In genomic region chr5:116062352-116062751, GRCh38 we compare ENCODE assay signal across 1 cellular context.
TF ChIP-seq lines count a peak whose summit lies in the region.

No MANE protein-coding gene starts in this region.

TF ChIP-seq in HepG2, 621 proteins besides CTCF, POLR2A, EP300 and RAD21:
- TF ChIP-seq ZNF704 (CRISPR knock-in tag; IDR thresholded peaks at IDR 0.05; ENCODE audit: borderline replicate concordance): no peak
- TF ChIP-seq PREB (CRISPR knock-in tag; IDR thresholded peaks at IDR 0.05): no peak
- TF ChIP-seq ZMYM3 (CRISPR knock-in tag; IDR thresholded peaks at IDR 0.05): no peak
- TF ChIP-seq ISL2 (CRISPR knock-in tag; IDR thresholded peaks at IDR 0.05): no peak
- no peak for TF ChIP-seq ZNF253 (CRISPR knock-in tag; IDR thresholded peaks at IDR 0.05; ENCODE audit: borderline replicate concordance)
- TF ChIP-seq HMG20A (CRISPR knock-in tag; IDR thresholded peaks at IDR 0.05; ENCODE audit: borderline replicate concordance): no peak
- no peak for TF ChIP-seq CREBL2 (CRISPR knock-in tag; IDR thresholded peaks at IDR 0.05; ENCODE audit: borderline replicate concordance)
- no peak for TF ChIP-seq DPF2 (CRISPR knock-in tag; IDR thresholded peaks at IDR 0.05; ENCODE audit: borderline replicate concordance, low read depth)
- no peak for TF ChIP-seq ZBTB49 (CRISPR knock-in tag; IDR thresholded peaks at IDR 0.05; ENCODE audit: borderline replicate concordance)
- TF ChIP-seq THAP7 (CRISPR knock-in tag; IDR thresholded peaks at IDR 0.05): no peak
- no peak for TF ChIP-seq THAP8 (CRISPR knock-in tag; IDR thresholded peaks at IDR 0.05; ENCODE audit: borderline replicate concordance)
- no peak for TF ChIP-seq GLI4 (CRISPR knock-in tag; IDR thresholded peaks at IDR 0.05; ENCODE audit: borderline replicate concordance)
- TF ChIP-seq ZNF713 (CRISPR knock-in tag; IDR thresholded peaks at IDR 0.05): no peak
- no peak for TF ChIP-seq THAP9 (CRISPR knock-in tag; IDR thresholded peaks at IDR 0.05; ENCODE audit: borderline replicate concordance)
- no peak for TF ChIP-seq FOSL1 (CRISPR knock-in tag; IDR thresholded peaks at IDR 0.05; ENCODE audit: borderline replicate concordance)
- TF ChIP-seq ZFY (CRISPR knock-in tag; IDR thresholded peaks at IDR 0.05): no peak
